1 cellular context compared by ENCODE assay signal in the genomic region with DNA sequence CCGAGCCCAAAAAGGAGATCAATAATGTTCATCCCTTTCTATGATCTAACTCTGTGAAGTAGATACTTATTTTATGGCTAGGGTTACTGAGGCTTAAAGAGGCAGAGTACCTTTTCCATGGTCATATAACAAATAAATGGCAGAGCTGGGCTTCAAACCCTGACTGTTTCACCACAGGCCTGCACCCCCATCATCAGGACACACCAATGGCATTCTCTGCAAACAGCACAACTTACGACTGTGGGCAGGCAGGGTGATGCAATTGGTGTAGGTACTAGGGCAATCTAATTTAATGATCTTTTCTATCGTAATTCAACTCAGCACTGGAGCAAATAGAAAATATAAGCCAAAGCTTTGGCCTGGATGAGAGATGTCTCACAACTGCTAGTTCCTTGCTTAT.
TF ChIP-seq lines count a peak whose summit lies in the region.

No MANE protein-coding gene starts in this region.

TF ChIP-seq in HEK293, 187 proteins besides CTCF, POLR2A, EP300 and RAD21 (continued from another document):
- TF ChIP-seq REPIN1 (tag by site-specific recombination; IDR thresholded peaks at IDR 0.05; ENCODE audit: low read depth) (no peak), ZNF335 (tag by site-specific recombination; conservative IDR thresholded peaks at IDR 0.05) (no peak), ZBTB17 (tag by site-specific recombination; IDR thresholded peaks at IDR 0.05) (0 out of 2 replicates have a peak, but pooled peaks have one; percentile 33), ZNF404 (tag by site-specific recombination; IDR thresholded peaks at IDR 0.05) (no peak), HOXD13 (CRISPR knock-in tag; IDR thresholded peaks at IDR 0.05; ENCODE audit: borderline replicate concordance) (no peak), ZNF341 (tag by site-specific recombination; IDR thresholded peaks at IDR 0.05; ENCODE audit: low read depth) (no peak)
